Comparison of ENCODE assay signal across 2 cellular contexts in the genomic region with DNA sequence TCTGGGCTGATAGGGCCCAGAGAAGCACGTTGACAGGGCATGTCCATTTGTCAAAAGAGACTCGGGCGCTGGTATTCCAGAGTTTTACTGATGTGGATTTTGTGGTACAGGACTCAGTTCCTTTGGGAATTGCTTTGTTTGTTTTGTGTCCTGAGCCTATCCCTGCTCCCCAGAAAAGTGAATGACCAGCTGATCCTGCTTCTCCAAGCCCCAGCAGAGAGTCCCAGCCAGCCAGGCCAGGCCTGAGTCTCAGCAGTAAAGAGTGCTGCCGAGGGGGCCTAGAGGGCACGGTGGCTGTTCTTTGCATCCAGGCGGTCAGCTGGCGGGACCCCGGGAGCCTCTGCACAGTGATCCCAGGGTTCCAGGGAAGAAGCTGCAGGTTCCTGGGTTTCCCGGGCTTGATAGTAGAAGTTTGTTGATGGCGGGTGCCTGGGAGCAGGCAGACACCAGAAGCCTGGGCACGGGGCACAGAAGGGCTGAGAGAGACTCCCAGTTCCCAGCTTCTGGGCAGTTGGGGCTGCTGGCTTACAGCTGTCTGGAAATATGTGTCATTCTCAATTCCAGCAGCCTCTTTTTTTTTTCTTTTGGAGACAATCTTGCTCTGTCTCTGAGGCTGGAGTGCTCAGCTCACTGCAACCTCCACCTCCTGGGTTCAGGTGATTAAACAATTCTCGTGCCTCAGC.
TF ChIP-seq lines count a peak whose summit lies in the region.

No MANE protein-coding gene starts in this region.

TF ChIP-seq in SK-N-SH, 30 proteins besides CTCF, POLR2A, EP300 and RAD21 (continued from another document):
- TF ChIP-seq, protein P1, sequence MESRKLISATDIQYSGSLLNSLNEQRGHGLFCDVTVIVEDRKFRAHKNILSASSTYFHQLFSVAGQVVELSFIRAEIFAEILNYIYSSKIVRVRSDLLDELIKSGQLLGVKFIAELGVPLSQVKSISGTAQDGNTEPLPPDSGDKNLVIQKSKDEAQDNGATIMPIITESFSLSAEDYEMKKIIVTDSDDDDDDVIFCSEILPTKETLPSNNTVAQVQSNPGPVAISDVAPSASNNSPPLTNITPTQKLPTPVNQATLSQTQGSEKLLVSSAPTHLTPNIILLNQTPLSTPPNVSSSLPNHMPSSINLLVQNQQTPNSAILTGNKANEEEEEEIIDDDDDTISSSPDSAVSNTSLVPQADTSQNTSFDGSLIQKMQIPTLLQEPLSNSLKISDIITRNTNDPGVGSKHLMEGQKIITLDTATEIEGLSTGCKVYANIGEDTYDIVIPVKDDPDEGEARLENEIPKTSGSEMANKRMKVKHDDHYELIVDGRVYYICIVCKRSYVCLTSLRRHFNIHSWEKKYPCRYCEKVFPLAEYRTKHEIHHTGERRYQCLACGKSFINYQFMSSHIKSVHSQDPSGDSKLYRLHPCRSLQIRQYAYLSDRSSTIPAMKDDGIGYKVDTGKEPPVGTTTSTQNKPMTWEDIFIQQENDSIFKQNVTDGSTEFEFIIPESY (IDR thresholded peaks at IDR 0.05; ENCODE audit: borderline replicate concordance, low read depth), result no peak
- TF ChIP-seq SIN3A (IDR thresholded peaks at IDR 0.05; ENCODE audit: borderline replicate concordance, low read depth, low read length) (no peak), FOSL2 (IDR thresholded peaks at IDR 0.05; ENCODE audit: borderline replicate concordance, low read depth) (no peak), YY1 (IDR thresholded peaks at IDR 0.05; ENCODE audit: low read depth) (no peak), TCF12 (IDR thresholded peaks at IDR 0.05) (no peak), TAF1 (IDR thresholded peaks at IDR 0.05; ENCODE audit: borderline replicate concordance, low read depth, low read length) (no peak), EZH2phosphoT487 (IDR thresholded peaks at IDR 0.05; ENCODE audit: borderline replicate concordance, low read depth) (no peak), MEF2A (IDR thresholded peaks at IDR 0.05; ENCODE audit: borderline replicate concordance, low read depth) (no peak), RCOR1 (IDR thresholded peaks at IDR 0.05; ENCODE audit: low read length) (no peak), NRF1 (IDR thresholded peaks at IDR 0.05; ENCODE audit: low read depth, low read length) (no peak), JUND (IDR thresholded peaks at IDR 0.05) (no peak), ELF1 (IDR thresholded peaks at IDR 0.05) (no peak), GABPA (IDR thresholded peaks at IDR 0.05; ENCODE audit: low read depth) (no peak), NFIC (IDR thresholded peaks at IDR 0.05; ENCODE audit: borderline replicate concordance) (no peak), CHD2 (IDR thresholded peaks at IDR 0.05; ENCODE audit: low read length, partially characterized antibody) (no peak)
- TF ChIP-seq, protein P2, sequence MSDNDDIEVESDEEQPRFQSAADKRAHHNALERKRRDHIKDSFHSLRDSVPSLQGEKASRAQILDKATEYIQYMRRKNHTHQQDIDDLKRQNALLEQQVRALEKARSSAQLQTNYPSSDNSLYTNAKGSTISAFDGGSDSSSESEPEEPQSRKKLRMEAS (IDR thresholded peaks at IDR 0.05; ENCODE audit: low read depth), result no peak
- TF ChIP-seq, protein P3, sequence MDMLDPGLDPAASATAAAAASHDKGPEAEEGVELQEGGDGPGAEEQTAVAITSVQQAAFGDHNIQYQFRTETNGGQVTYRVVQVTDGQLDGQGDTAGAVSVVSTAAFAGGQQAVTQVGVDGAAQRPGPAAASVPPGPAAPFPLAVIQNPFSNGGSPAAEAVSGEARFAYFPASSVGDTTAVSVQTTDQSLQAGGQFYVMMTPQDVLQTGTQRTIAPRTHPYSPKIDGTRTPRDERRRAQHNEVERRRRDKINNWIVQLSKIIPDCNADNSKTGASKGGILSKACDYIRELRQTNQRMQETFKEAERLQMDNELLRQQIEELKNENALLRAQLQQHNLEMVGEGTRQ (IDR thresholded peaks at IDR 0.05; ENCODE audit: borderline replicate concordance, low read depth, low read length), result no peak
- TF ChIP-seq, protein P4, sequence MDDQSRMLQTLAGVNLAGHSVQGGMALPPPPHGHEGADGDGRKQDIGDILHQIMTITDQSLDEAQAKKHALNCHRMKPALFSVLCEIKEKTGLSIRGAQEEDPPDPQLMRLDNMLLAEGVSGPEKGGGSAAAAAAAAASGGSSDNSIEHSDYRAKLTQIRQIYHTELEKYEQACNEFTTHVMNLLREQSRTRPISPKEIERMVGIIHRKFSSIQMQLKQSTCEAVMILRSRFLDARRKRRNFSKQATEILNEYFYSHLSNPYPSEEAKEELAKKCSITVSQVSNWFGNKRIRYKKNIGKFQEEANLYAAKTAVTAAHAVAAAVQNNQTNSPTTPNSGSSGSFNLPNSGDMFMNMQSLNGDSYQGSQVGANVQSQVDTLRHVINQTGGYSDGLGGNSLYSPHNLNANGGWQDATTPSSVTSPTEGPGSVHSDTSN (IDR thresholded peaks at IDR 0.05), result no peak

TF ChIP-seq in SK-N-SH treated with all-trans-retinoic acid at 6 μM for 48 hours, 23 proteins besides CTCF, POLR2A, EP300 and RAD21 (continued from another document):
- TF ChIP-seq, protein P5, sequence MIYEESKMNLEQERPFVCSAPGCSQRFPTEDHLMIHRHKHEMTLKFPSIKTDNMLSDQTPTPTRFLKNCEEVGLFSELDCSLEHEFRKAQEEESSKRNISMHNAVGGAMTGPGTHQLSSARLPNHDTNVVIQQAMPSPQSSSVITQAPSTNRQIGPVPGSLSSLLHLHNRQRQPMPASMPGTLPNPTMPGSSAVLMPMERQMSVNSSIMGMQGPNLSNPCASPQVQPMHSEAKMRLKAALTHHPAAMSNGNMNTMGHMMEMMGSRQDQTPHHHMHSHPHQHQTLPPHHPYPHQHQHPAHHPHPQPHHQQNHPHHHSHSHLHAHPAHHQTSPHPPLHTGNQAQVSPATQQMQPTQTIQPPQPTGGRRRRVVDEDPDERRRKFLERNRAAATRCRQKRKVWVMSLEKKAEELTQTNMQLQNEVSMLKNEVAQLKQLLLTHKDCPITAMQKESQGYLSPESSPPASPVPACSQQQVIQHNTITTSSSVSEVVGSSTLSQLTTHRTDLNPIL (CRISPR knock-in tag; IDR thresholded peaks at IDR 0.05; ENCODE audit: low read depth), result no peak
- TF ChIP-seq ZNF565 (CRISPR knock-in tag; conservative IDR thresholded peaks at IDR 0.05; ENCODE audit: low read depth) (no peak), ZNF70 (CRISPR knock-in tag; IDR thresholded peaks at IDR 0.05) (no peak)
- TF ChIP-seq, protein P6, sequence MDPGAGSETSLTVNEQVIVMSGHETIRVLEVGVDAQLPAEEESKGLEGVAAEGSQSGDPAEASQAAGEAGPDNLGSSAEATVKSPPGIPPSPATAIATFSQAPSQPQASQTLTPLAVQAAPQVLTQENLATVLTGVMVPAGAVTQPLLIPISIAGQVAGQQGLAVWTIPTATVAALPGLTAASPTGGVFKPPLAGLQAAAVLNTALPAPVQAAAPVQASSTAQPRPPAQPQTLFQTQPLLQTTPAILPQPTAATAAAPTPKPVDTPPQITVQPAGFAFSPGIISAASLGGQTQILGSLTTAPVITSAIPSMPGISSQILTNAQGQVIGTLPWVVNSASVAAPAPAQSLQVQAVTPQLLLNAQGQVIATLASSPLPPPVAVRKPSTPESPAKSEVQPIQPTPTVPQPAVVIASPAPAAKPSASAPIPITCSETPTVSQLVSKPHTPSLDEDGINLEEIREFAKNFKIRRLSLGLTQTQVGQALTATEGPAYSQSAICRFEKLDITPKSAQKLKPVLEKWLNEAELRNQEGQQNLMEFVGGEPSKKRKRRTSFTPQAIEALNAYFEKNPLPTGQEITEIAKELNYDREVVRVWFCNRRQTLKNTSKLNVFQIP (CRISPR knock-in tag; IDR thresholded peaks at IDR 0.05; ENCODE audit: borderline replicate concordance, low read depth), result no peak
